ENCODE assay signal across 8 cellular contexts in genomic region chr1:243917863-243918565, GRCh38.
DNase-seq lines count a peak whose midpoint lies in the region; ATAC-seq, FAIRE-seq and TF ChIP-seq lines count a peak whose summit lies in the region.

No MANE protein-coding gene starts in this region.

- peaks cover 12% of the 10 kb centered on the region for H3K4me1 Mint-ChIP-seq in central memory CD8-positive, alpha-beta T cell

- H3K36me3 ChIP-seq in liver (ENCODE audit: control insufficient read depth in 4 of 4, insufficient read depth in 3 of 4, low read depth in 1 of 4, low read length in 3 of 4) (no peaks in the 10 kb centered on the region), HepG2 (replicated peaks in 1 of 2; ENCODE audit: control insufficient read depth in 1 of 2, insufficient read depth in 2 of 2, low read length in 2 of 2) (no peaks in the 10 kb centered on the region), mesendoderm (ENCODE audit: control insufficient read depth, insufficient read depth, low read length) (no peaks in the 10 kb centered on the region), vagina (no peaks in the 10 kb centered on the region)

- TF ChIP-seq CTCF in liver (IDR thresholded peaks at IDR 0.05; ENCODE audit: low read depth, low read length, missing input control), result no peak
- TF ChIP-seq CTCF in HepG2 (CRISPR knock-in tag; IDR thresholded peaks at IDR 0.05), result no peak
- no peak for TF ChIP-seq CTCF in vagina (IDR thresholded peaks at IDR 0.05)

- H2BK15ac ChIP-seq in mesendoderm (replicated peaks; ENCODE audit: low read depth), result no peak overlapping the region

- no peak overlapping the region for H4K5ac ChIP-seq in mesendoderm (ENCODE audit: low read length)

- intact Hi-C loops in HepG2 (cut with micrococcal nuclease; ENCODE audit: unreplicated experiment) (no loop called here), vagina (cut with DNase I) (no loop called here)

- TF ChIP-seq EP300 in HepG2 (IDR thresholded peaks at IDR 0.05; ENCODE audit: low read depth in 2 of 2, low read length in 2 of 2), result no peak
- TF ChIP-seq EP300 in HepG2 (CRISPR knock-in tag; IDR thresholded peaks at IDR 0.05; ENCODE audit: borderline replicate concordance), result no peak

- no peak overlapping the region for H2BK120ac ChIP-seq in mesendoderm (ENCODE audit: low read depth, low read length)

- H3K4me3 ChIP-seq in liver (ENCODE audit: low read depth in 1 of 3, low read length in 3 of 3) (peak overlapping the region in 2 of 3 donors; percentile 28 to 29), HepG2 (replicated peaks in 1 of 3; ENCODE audit: insufficient read depth in 1 of 3, low read depth in 2 of 3, low read length in 3 of 3) (no peak overlapping the region), mesendoderm (ENCODE audit: low read length) (no peak overlapping the region), vagina (peak overlapping the region; percentile 46 to 61)

- DNase-seq in HepG2 (ENCODE audit: low spot score) (no peak), mesendoderm (peak; percentile 21), vagina (ENCODE audit: extremely low spot score in 2 of 2) (no peak)
- no peak for DNase-seq in central memory CD8-positive, alpha-beta T cell (ENCODE audit: low spot score in 2 of 2)
- no peak for DNase-seq in activated CD8-positive, alpha-beta memory T cell treated with anti-CD3 and anti-CD28 coated beads, Interleukin-2, amount 50 U/mL, for 4 hours

- H3K18ac ChIP-seq in mesendoderm (ENCODE audit: low read length), result no peak overlapping the region

- no peak overlapping the region for H3K4me2 ChIP-seq in HepG2 (ENCODE audit: low read depth, low read length)
- peak overlapping the region; percentile 55 for H3K4me2 ChIP-seq in mesendoderm (ENCODE audit: low read length)

- peak overlapping the region; percentile 3 for H3K23ac ChIP-seq in mesendoderm (ENCODE audit: low read length)

- H3K79me2 ChIP-seq in HepG2 (ENCODE audit: insufficient read depth, low read length), result no peaks in the 10 kb centered on the region
- no peaks in the 10 kb centered on the region for H3K79me2 ChIP-seq in mesendoderm (ENCODE audit: control insufficient read depth, insufficient read depth, low read length)

- H3K27ac ChIP-seq in liver (ENCODE audit: low read depth in 1 of 2, low read length in 2 of 2) (no peak overlapping the region), HepG2 (ENCODE audit: extremely low read length, insufficient read depth, low read length) (no peak overlapping the region), mesendoderm (ENCODE audit: low read depth, low read length) (no peak overlapping the region), vagina (peak overlapping the region; percentile 28)

- POLR2A ChIA-PET in HepG2 (lab: Yijun Ruan, JAX), result no interaction called here

- FAIRE-seq in HepG2 (lab: Jason Lieb, UNC), result no peak

- no peak overlapping the region for H4K8ac ChIP-seq in mesendoderm (ENCODE audit: low read depth, low read length)

- H2BK5ac ChIP-seq in mesendoderm (ENCODE audit: low read length), result no peak overlapping the region

- TF ChIP-seq POLR2A in HepG2 (IDR thresholded peaks at IDR 0.05; ENCODE audit: insufficient read depth in 1 of 2, low read depth in 2 of 2, low read length in 2 of 2), result no peak
- no peak for TF ChIP-seq POLR2A in vagina (IDR thresholded peaks at IDR 0.05)

- ATAC-seq in HepG2 (no peak), HG03095 (IDR thresholded peaks at IDR 0.05; ENCODE audit: unreplicated experiment) (no peak), GM18909 (IDR thresholded peaks at IDR 0.05; ENCODE audit: poor library complexity, unreplicated experiment) (no peak)
- no peak for ATAC-seq in central memory CD8-positive, alpha-beta T cell (replicated peaks; ENCODE audit: extremely low read depth, poor library complexity, severe bottlenecking)

- H3K4me1 ChIP-seq in liver (ENCODE audit: control insufficient read depth in 4 of 4, insufficient read depth in 4 of 4, low read length in 3 of 4), result peaks cover 4 to 13% (median 9%) of the 10 kb centered on the region in 4 donors
- H3K4me1 ChIP-seq in HepG2 (ENCODE audit: insufficient read depth, low read length), result no peaks in the 10 kb centered on the region
- H3K4me1 ChIP-seq in mesendoderm (ENCODE audit: control insufficient read depth, low read depth, low read length), result peaks cover 2% of the 10 kb centered on the region
- peaks cover 17% of the 10 kb centered on the region for H3K4me1 ChIP-seq in vagina

- H3K79me1 ChIP-seq in mesendoderm (ENCODE audit: low read length), result no peaks in the 10 kb centered on the region

- H3K9me3 ChIP-seq in liver (ENCODE audit: control insufficient read depth in 4 of 4, low read length in 3 of 4) (no peaks in the 10 kb centered on the region), HepG2 (ENCODE audit: low read length) (no peaks in the 10 kb centered on the region), vagina (no peaks in the 10 kb centered on the region)

- H3K4me3 Mint-ChIP-seq in central memory CD8-positive, alpha-beta T cell, result peak overlapping the region; percentile 81

- H3K9me3 Mint-ChIP-seq in central memory CD8-positive, alpha-beta T cell, result no peaks in the 10 kb centered on the region

- in situ Hi-C loops in HepG2 (cut with HindIII; ENCODE audit: extremely low pct_ligation_motif_present, low pct_unique_long_range_greater_than_20kb), result no loop called here

- 27% methylated on average over 10 of the region's 10 CpGs for WGBS in liver
- WGBS in HepG2 (ENCODE audit: low lambda C conversion rate), result 11% methylated on average over 10 of the region's 10 CpGs
- no CpG with 5 or more reads among the region's 10 CpGs for WGBS in mesendoderm (ENCODE audit: extremely low coverage, insufficient coverage, low lambda C conversion rate)

- no peaks in the 10 kb centered on the region for H3K36me3 Mint-ChIP-seq in central memory CD8-positive, alpha-beta T cell (ENCODE audit: insufficient read depth)

- H2AFZ ChIP-seq in HepG2 (ENCODE audit: low read length), result no peak overlapping the region

- CTCF ChIA-PET in HepG2 (lab: Yijun Ruan, JAX; ENCODE audit: low intra/inter-chr PET ratio, low total read pairs), result no interaction called here

- peak overlapping the region; percentile 61 for H3K56ac ChIP-seq in mesendoderm (ENCODE audit: low read length)

- TF ChIP-seq RAD21 in liver (IDR thresholded peaks at IDR 0.05) (no peak), HepG2 (CRISPR knock-in tag; IDR thresholded peaks at IDR 0.05) (no peak)

- no peak overlapping the region for H2AK5ac ChIP-seq in mesendoderm (ENCODE audit: low read length)

- H3K9ac ChIP-seq in liver (ENCODE audit: low read depth in 1 of 2, low read length in 2 of 2), result no peak overlapping the region
- no peak overlapping the region for H3K9ac ChIP-seq in HepG2 (ENCODE audit: insufficient read depth, low read depth, low read length)
- no peak overlapping the region for H3K9ac ChIP-seq in mesendoderm (ENCODE audit: low read length)

- no peak overlapping the region for H3K27ac Mint-ChIP-seq in central memory CD8-positive, alpha-beta T cell (ENCODE audit: low read depth)

- H4K20me1 ChIP-seq in HepG2 (ENCODE audit: insufficient read depth, low read length), result no peaks in the 10 kb centered on the region

- BruUV-seq in HepG2 (replicated peaks; lab: Mats Ljungman, UMichigan), result no TSS peak

- no peak overlapping the region for H3K4ac ChIP-seq in mesendoderm (ENCODE audit: low read depth, low read length)

- H3K27me3 ChIP-seq in liver (ENCODE audit: control insufficient read depth in 4 of 4, insufficient read depth in 4 of 4, low read length in 3 of 4) (peaks cover 0 to 21% (median 2%) of the 10 kb centered on the region in 4 donors), HepG2 (ENCODE audit: control insufficient read depth in 1 of 2, insufficient read depth in 2 of 2, low read length in 2 of 2) (peaks cover 1 to 42% of the 10 kb centered on the region in 2 experiments), mesendoderm (ENCODE audit: insufficient read depth, low read length, poor library complexity) (peaks cover 6% of the 10 kb centered on the region), vagina (no peaks in the 10 kb centered on the region)

- H3K27me3 Mint-ChIP-seq in central memory CD8-positive, alpha-beta T cell, result peaks cover 98% of the 10 kb centered on the region

TF ChIP-seq in liver, 16 proteins besides CTCF, POLR2A, EP300 and RAD21 (continues in another document):
- no peak for TF ChIP-seq FOXA1 (IDR thresholded peaks at IDR 0.05)
- TF ChIP-seq RXRA (IDR thresholded peaks at IDR 0.05), result no peak

TF ChIP-seq in HepG2, 621 proteins besides CTCF, POLR2A, EP300 and RAD21:
- TF ChIP-seq ZNF562 (CRISPR knock-in tag; IDR thresholded peaks at IDR 0.05; ENCODE audit: borderline replicate concordance) (no peak), GMEB1 (CRISPR knock-in tag; IDR thresholded peaks at IDR 0.05; ENCODE audit: borderline replicate concordance) (no peak), TBX2 (CRISPR knock-in tag; IDR thresholded peaks at IDR 0.05; ENCODE audit: borderline replicate concordance) (no peak)
TF ChIP-seq in HepG2: peak in this region for 0.

Comparison
In these comparisons a context has a peak if more than half of its experiments do, and no peak if none do; other contexts are left out.
1. H3K4me3 ChIP-seq: peak in liver (2 of 3) and vagina (2 of 2); none in HepG2 (0 of 3) and mesendoderm (single experiment).